Comparison of ENCODE assay signal across 20 cellular contexts in the genomic region with DNA sequence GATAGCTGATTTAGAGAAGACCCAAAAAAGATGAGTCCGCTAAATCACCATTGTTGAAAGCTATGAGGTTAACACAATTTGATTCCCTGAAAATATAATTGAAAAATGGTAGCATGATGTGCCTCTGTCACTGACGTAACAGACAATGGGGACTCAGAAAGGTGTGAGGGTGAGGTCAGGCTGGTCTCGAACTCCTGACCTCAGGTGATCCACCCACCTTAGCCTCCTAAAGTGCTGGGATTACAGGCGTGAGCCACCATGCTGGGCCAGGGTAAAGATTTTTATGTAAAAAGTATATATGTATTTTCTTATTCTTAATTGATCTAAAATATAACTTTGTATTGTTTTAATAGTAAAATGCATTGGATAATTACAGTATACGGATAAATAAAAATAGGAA.
DNase-seq lines count a peak whose midpoint lies in the region; TF ChIP-seq lines count a peak whose summit lies in the region.
"Had no signal": no experiment of that assay in that cellular context is flagged by ENCODE, and none has a peak within 500 bp of the region (broad histone marks: within the 10 kb centered on the region; RNA-seq: fewer than 3 reads in every experiment).

No MANE protein-coding gene starts in this region.

- TF ChIP-seq CTCF in A673 (conservative IDR thresholded peaks at IDR 0.05; ENCODE audit: low read depth, low read length) (no peak), foreskin fibroblast (IDR thresholded peaks at IDR 0.05; ENCODE audit: low read depth, low read length) (no peak)

- intact Hi-C loops in A673 (cut with micrococcal nuclease; ENCODE audit: unreplicated experiment), result no loop called here

- CTCF ChIA-PET in A673 (lab: Charles Lee), result no interaction called here

- no peaks in the 10 kb centered on the region for H3K4me1 ChIP-seq in A673 (ENCODE audit: insufficient read depth, low read length, poor library complexity, severe bottlenecking)
- H3K4me1 ChIP-seq: BE2C; BLaER1 treated with 17β-estradiol and CSF1 and Interleukin-3, amounts not matched to agents 10 nM and 100 nM; HAP-1 had no signal

- H3K4me3 ChIP-seq in A673 (ENCODE audit: low read depth, low read length, poor library complexity, severe bottlenecking) (no peak overlapping the region), foreskin fibroblast (ENCODE audit: low read depth in 1 of 2, low read length in 2 of 2) (no peak overlapping the region)
- H3K4me3 ChIP-seq: BLaER1 treated with 17β-estradiol and CSF1 and Interleukin-3, amounts not matched to agents 10 nM and 100 nM; HAP-1 had no signal

- POLR2A ChIA-PET in A673 (lab: Charles Lee; ENCODE audit: low non-redundant PET), result no interaction called here

- H3K27ac ChIP-seq in A673 (ENCODE audit: low read depth, low read length, poor library complexity, severe bottlenecking), result no peak overlapping the region
- H3K27ac ChIP-seq: 22Rv1; BLaER1 treated with 17β-estradiol and CSF1 and Interleukin-3, amounts not matched to agents 10 nM and 100 nM had no signal

- H3K9me3 ChIP-seq in A673 (ENCODE audit: low read depth, low read length, poor library complexity, severe bottlenecking), result peaks cover under 1% of the 10 kb centered on the region
- H3K9me3 ChIP-seq: BE2C, HAP-1 had no signal

- no peaks in the 10 kb centered on the region for H3K27me3 ChIP-seq in A673 (replicated peaks; ENCODE audit: insufficient read depth, low read depth, low read length, poor library complexity)
- H3K27me3 ChIP-seq: BE2C; BLaER1 treated with 17β-estradiol and CSF1 and Interleukin-3, amounts not matched to agents 10 nM and 100 nM had no signal

- in situ Hi-C loops in G401 (cut with HindIII; ENCODE audit: low sequenced_read_pairs), result no loop called here

- no peaks in the 10 kb centered on the region for H3K36me3 ChIP-seq in A673 (ENCODE audit: insufficient read depth, low read length, poor library complexity, severe bottlenecking)
- H3K36me3 ChIP-seq: BE2C; BLaER1 treated with 17β-estradiol and CSF1 and Interleukin-3, amounts not matched to agents 10 nM and 100 nM; HAP-1 had no signal

- BruUV-seq in A673 (replicated peaks; lab: Mats Ljungman, UMichigan), result no TSS peak

- DNase-seq in DMS53 (lab: John Stamatoyannopoulos, UW) (peak; percentile 1), DMS53 treated with DMSO at 0.1 percent for 48 hours (lab: John Stamatoyannopoulos, UW; ENCODE audit: unreplicated experiment) (no peak), A673 (ENCODE audit: low spot score) (peak; percentile 50), G401 (ENCODE audit: low spot score) (peak; percentile 6), cerebellar cortex (ENCODE audit: low spot score) (peak; percentile 23), NCI-H345 (lab: John Stamatoyannopoulos, UW) (no peak), NCI-H2107 treated with DMSO at 0.1 percent for 48 hours (lab: John Stamatoyannopoulos, UW; ENCODE audit: unreplicated experiment) (no peak), foreskin fibroblast (no peak)
- DNase-seq: ACHN; AML-193; BE2C; CD4-positive, alpha-beta T cell; CD8-positive, alpha-beta memory T cell; DMS 273 treated with DMSO at 0.1 percent for 48 hours; DND-41; GOT3; HFFc6 had no signal

Comparison
In these comparisons a context has a peak if more than half of its experiments do, and no peak if none do; other contexts are left out.
1. DNase-seq: peak in DMS53 (single experiment), A673 (single experiment), G401 (single experiment) and cerebellar cortex (single experiment); none in DMS53 treated with DMSO at 0.1 percent for 48 hours (single experiment), NCI-H345 (single experiment), NCI-H2107 treated with DMSO at 0.1 percent for 48 hours (single experiment) and foreskin fibroblast (0 of 2).